8 cellular contexts compared by ENCODE assay signal in genomic region chr9:84315278-84315877, GRCh38.
DNase-seq lines count a peak whose midpoint lies in the region; ATAC-seq lines count a peak whose summit lies in the region.

No MANE protein-coding gene starts in this region.

- no peaks in the 10 kb centered on the region for H3K4me1 Mint-ChIP-seq in effector memory CD8-positive, alpha-beta T cell (ENCODE audit: low read depth in 2 of 2)
- no peaks in the 10 kb centered on the region for H3K4me1 Mint-ChIP-seq in stimulated activated memory B cell treated with anti-CD40 and anti-IgM and Interleukin-4, amounts not matched to agents 10 μg/mL and 1 μg/mL and 100 μg/mL, for 72 hours

- no peaks in the 10 kb centered on the region for H3K9me3 Mint-ChIP-seq in effector memory CD8-positive, alpha-beta T cell
- no peaks in the 10 kb centered on the region for H3K9me3 Mint-ChIP-seq in stimulated activated memory B cell treated with anti-CD40 and anti-IgM and Interleukin-4, amounts not matched to agents 10 μg/mL and 1 μg/mL and 100 μg/mL, for 72 hours

- peaks cover 0 to 10% of the 10 kb centered on the region in 2 donors for H3K27me3 Mint-ChIP-seq in effector memory CD8-positive, alpha-beta T cell
- H3K27me3 Mint-ChIP-seq in stimulated activated memory B cell treated with anti-CD40 and anti-IgM and Interleukin-4, amounts not matched to agents 10 μg/mL and 1 μg/mL and 100 μg/mL, for 72 hours, result no peaks in the 10 kb centered on the region

- no peak overlapping the region for H3K4me3 Mint-ChIP-seq in effector memory CD8-positive, alpha-beta T cell
- no peak overlapping the region for H3K4me3 Mint-ChIP-seq in stimulated activated memory B cell treated with anti-CD40 and anti-IgM and Interleukin-4, amounts not matched to agents 10 μg/mL and 1 μg/mL and 100 μg/mL, for 72 hours

- no peak overlapping the region for H3K27ac Mint-ChIP-seq in effector memory CD8-positive, alpha-beta T cell
- H3K27ac Mint-ChIP-seq in stimulated activated memory B cell treated with anti-CD40 and anti-IgM and Interleukin-4, amounts not matched to agents 10 μg/mL and 1 μg/mL and 100 μg/mL, for 72 hours, result no peak overlapping the region

- peak; percentile 68 for ATAC-seq in HG02623 (IDR thresholded peaks at IDR 0.05; ENCODE audit: unreplicated experiment)
- no peak for ATAC-seq in effector memory CD8-positive, alpha-beta T cell (replicated peaks)
- ATAC-seq in stimulated activated memory B cell treated with anti-CD40 and anti-IgM and Interleukin-4, amounts not matched to agents 10 μg/mL and 1 μg/mL and 100 μg/mL, for 72 hours, result peak; percentile 66

- DNase-seq in DMS53 treated with DMSO at 0.1 percent for 48 hours (lab: John Stamatoyannopoulos, UW; ENCODE audit: unreplicated experiment) (peak; percentile 46), NCI-H446 treated with DMSO at 0.1 percent for 48 hours (lab: John Stamatoyannopoulos, UW) (peak; percentile 1), midbrain (lab: John Stamatoyannopoulos, UW) (peak; percentile 72), GM19240 (ENCODE audit: insufficient read length, low spot score) (no peak)
- peak; percentile 60 to 70 for DNase-seq in activated CD4-positive, alpha-beta T cell treated with anti-CD3 and anti-CD28 coated beads, Interleukin-2, amount 50 U/mL, for 48 hours
- DNase-seq in effector memory CD8-positive, alpha-beta T cell, result peak; percentile 17 to 26 (median 21)

- H3K36me3 Mint-ChIP-seq in effector memory CD8-positive, alpha-beta T cell (ENCODE audit: insufficient read depth), result no peaks in the 10 kb centered on the region
- no peaks in the 10 kb centered on the region for H3K36me3 Mint-ChIP-seq in stimulated activated memory B cell treated with anti-CD40 and anti-IgM and Interleukin-4, amounts not matched to agents 10 μg/mL and 1 μg/mL and 100 μg/mL, for 72 hours
